ENCODE assay signal across 21 cellular contexts in the genomic region with DNA sequence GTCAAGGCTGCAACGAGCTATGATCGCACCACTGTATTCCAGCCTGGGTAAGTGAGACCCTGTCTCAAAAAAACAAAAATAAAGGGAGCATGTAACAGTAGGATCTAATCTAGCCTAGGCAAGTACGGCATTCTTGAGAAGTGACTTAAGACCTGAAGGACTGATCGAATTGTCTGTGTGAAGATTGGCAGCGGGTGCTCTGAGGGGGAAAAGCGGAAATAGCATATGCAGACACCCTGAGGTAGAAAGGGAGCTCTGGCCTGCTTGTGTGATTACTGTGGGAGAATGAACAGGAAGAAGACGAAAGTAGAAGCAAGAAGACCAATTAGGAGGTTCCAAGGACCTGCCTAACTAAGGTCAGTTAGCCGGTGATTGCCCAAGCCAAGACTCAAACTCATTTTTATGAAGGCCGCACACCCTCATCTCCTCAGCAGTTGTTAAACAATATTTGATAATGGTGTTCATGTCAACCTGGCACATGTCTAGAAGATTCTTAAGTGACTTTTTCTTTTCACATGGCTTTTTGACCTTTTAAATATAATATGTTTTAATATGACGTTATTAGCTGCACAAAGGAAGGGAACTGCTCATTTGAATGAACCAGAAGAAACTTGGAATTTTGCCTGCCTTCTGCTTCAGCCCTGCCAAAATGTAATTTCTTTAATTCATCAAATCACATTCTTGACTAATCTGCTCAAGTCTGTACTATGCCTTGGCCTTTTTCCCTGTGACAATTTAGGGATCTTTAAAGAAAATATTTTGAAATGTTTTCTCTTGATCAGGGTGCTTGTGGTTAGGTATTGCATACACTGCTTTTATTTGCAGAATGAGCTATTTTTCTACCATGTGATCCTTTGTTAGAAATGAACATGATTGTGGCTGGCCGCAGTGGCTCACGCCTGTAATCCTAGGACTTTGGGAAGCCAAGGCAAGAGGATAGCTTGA. TPM values are rescaled to one million over a fixed set of nuclear protein-coding genes. Genes with fewer than 3 reads are reported as not detected.
DNase-seq lines count a peak whose midpoint lies in the region; ATAC-seq and TF ChIP-seq lines count a peak whose summit lies in the region.
"Had no signal": no experiment of that assay in that cellular context is flagged by ENCODE, and none has a peak within 500 bp of the region (broad histone marks: within the 10 kb centered on the region; RNA-seq: fewer than 3 reads in every experiment).

No MANE protein-coding gene starts in this region.

- no peaks in the 10 kb centered on the region for H3K27me3 Mint-ChIP-seq in mesothelial cell of epicardium (ENCODE audit: low read depth)
- H3K27me3 Mint-ChIP-seq in HFFc6 (ENCODE audit: insufficient read depth) = peaks cover 10% of the 10 kb centered on the region

- in situ Hi-C loops in astrocyte of the spinal cord (cut with HindIII; ENCODE audit: low sequenced_read_pairs) = no loop called here

- H3K4me1 Mint-ChIP-seq in mesothelial cell of epicardium = peaks cover 56% of the 10 kb centered on the region
- H3K4me1 Mint-ChIP-seq in HFFc6 (ENCODE audit: low read depth) = no peaks in the 10 kb centered on the region
- H3K4me1 Mint-ChIP-seq: central memory CD8-positive, alpha-beta T cell; immature natural killer cell had no signal

- peak; percentile 2 for DNase-seq in H4 (ENCODE audit: low spot score)
- peak; percentile 70 for DNase-seq in astrocyte of the spinal cord (ENCODE audit: low read depth, low spot score)
- DNase-seq in fibroblast of the aortic adventitia (ENCODE audit: low read depth) = peak; percentile 79
- DNase-seq in mesothelial cell of epicardium (ENCODE audit: low spot score in 2 of 2, unreplicated experiment in 2 of 2) = no peak
- DNase-seq in mucosa of descending colon = no peak
- DNase-seq in SHP77 (lab: John Stamatoyannopoulos, UW) = no peak
- DNase-seq in NOMO-1 treated with dmso at 0.1 percent for 144 hours (lab: John Stamatoyannopoulos, UW; ENCODE audit: unreplicated experiment) = no peak
- no peak for DNase-seq in HFFc6
- DNase-seq: activated naive CD4-positive, alpha-beta T cell treated with anti-CD3 and anti-CD28 coated beads for 36 hours; activated T-cell treated with anti-CD3 and anti-CD28 coated beads for 4 hours; CD8-positive, alpha-beta memory T cell; effector CD8-positive, alpha-beta T cell; H7; immature natural killer cell; KG1; midbrain; NCI-H1092 treated with DMSO at 0.1 percent for 48 hours; NCI-H748 treated with DMSO at 0.1 percent for 48 hours; right lobe of liver had no signal

- H3K4me3 Mint-ChIP-seq in mesothelial cell of epicardium (no peak overlapping the region), HFFc6 (no peak overlapping the region)
- H3K4me3 Mint-ChIP-seq: activated naive CD4-positive, alpha-beta T cell treated with anti-CD3 and anti-CD28 coated beads for 36 hours; CD8-positive, alpha-beta memory T cell; central memory CD8-positive, alpha-beta T cell; immature natural killer cell had no signal

- H3K4me3 ChIP-seq in astrocyte of the spinal cord (ENCODE audit: low read depth, low read length) = no peak overlapping the region
- H3K4me3 ChIP-seq in fibroblast of the aortic adventitia (ENCODE audit: low read depth, low read length) = no peak overlapping the region
- H3K4me3 ChIP-seq in mucosa of descending colon = no peak overlapping the region
- H3K4me3 ChIP-seq: right lobe of liver, vagina had no signal

- no peaks in the 10 kb centered on the region for H3K9me3 Mint-ChIP-seq in mesothelial cell of epicardium
- H3K9me3 Mint-ChIP-seq in HFFc6 = no peaks in the 10 kb centered on the region
- H3K9me3 Mint-ChIP-seq: activated naive CD4-positive, alpha-beta T cell treated with anti-CD3 and anti-CD28 coated beads for 36 hours; CD8-positive, alpha-beta memory T cell; central memory CD8-positive, alpha-beta T cell; immature natural killer cell had no signal

- H3K36me3 ChIP-seq in mucosa of descending colon (ENCODE audit: low read depth) = no peaks in the 10 kb centered on the region
- H3K36me3 ChIP-seq: right lobe of liver, vagina had no signal

- no peaks in the 10 kb centered on the region for H3K36me3 Mint-ChIP-seq in mesothelial cell of epicardium
- H3K36me3 Mint-ChIP-seq in HFFc6 (ENCODE audit: low read depth) = no peaks in the 10 kb centered on the region
- H3K36me3 Mint-ChIP-seq: CD8-positive, alpha-beta memory T cell; immature natural killer cell had no signal

- H3K27ac Mint-ChIP-seq in mesothelial cell of epicardium (peak overlapping the region; percentile 54), HFFc6 (no peak overlapping the region)
- H3K27ac Mint-ChIP-seq: activated naive CD4-positive, alpha-beta T cell treated with anti-CD3 and anti-CD28 coated beads for 36 hours; immature natural killer cell had no signal

- no peak for ATAC-seq in mucosa of descending colon

- peaks cover 15% of the 10 kb centered on the region for H3K4me1 ChIP-seq in mucosa of descending colon (ENCODE audit: low read depth)
- H3K4me1 ChIP-seq: right lobe of liver had no signal

- no peak for TF ChIP-seq CTCF in astrocyte of the spinal cord (IDR thresholded peaks at IDR 0.05; ENCODE audit: low read depth, low read length)
- no peak for TF ChIP-seq CTCF in fibroblast of the aortic adventitia (IDR thresholded peaks at IDR 0.05; ENCODE audit: insufficient read depth, low read length)
- TF ChIP-seq CTCF in mesothelial cell of epicardium (IDR thresholded peaks at IDR 0.05; ENCODE audit: unreplicated experiment) = no peak
- no peak for TF ChIP-seq CTCF in mucosa of descending colon (IDR thresholded peaks at IDR 0.05)
- no peak for TF ChIP-seq CTCF in HFFc6 (IDR thresholded peaks at IDR 0.05)

- H3K9me3 ChIP-seq in mucosa of descending colon = no peaks in the 10 kb centered on the region
- H3K9me3 ChIP-seq: right lobe of liver, vagina had no signal

- intact Hi-C loops in mucosa of descending colon (cut with DNase I, micrococcal nuclease) = no loop called here

RNA-seq across cellular contexts. Expression of gene KANK1, which starts 47.8 kb away (rescaled TPM):
- total RNA-seq in H4 (2014; rRNA removed; shearing (Covaris generic)) = 12.9 and 19.3 TPM in 2 replicates
- total RNA-seq in fibroblast of the aortic adventitia (ENCODE audit: low replicate concordance) (17.6 and 22.5 TPM in 2 replicates), mesothelial cell of epicardium (54.7 to 59.1 TPM (median 58.3 TPM) in 3 replicates), mucosa of descending colon (10 to 100 TPM; 23.1 to 65.3 (median 26.5) TPM)
- total RNA-seq in HFFc6 (2021; fragmentation: NEBNext Ultra II Directional; extraction: Animal tissue kit (Norgen Biotek cat#: 25700)) = 10 to 100 TPM; 36.1 to 50.1 (median 48.0) TPM

Comparison
In these comparisons a context has a peak if more than half of its experiments do, and no peak if none do; other contexts are left out.
1. DNase-seq: peak in H4 (single experiment), astrocyte of the spinal cord (single experiment) and fibroblast of the aortic adventitia (single experiment); none in mesothelial cell of epicardium (0 of 2), mucosa of descending colon (0 of 3), SHP77 (0 of 2), NOMO-1 treated with dmso at 0.1 percent for 144 hours (single experiment) and HFFc6 (single experiment).